In genomic region chr11:10792385-10793068, GRCh38 we compare ENCODE assay signal across 8 cellular contexts. TPM values are rescaled to one million over a fixed set of nuclear protein-coding genes. Genes with fewer than 3 reads are reported as not detected.
A peak's percentile ranks its signal among the peaks of the same experiment; 100 is the strongest.
DNase-seq lines count a peak whose midpoint lies in the region; ATAC-seq and TF ChIP-seq lines count a peak whose summit lies in the region.

No MANE protein-coding gene starts in this region.

- POLR2A ChIA-PET in activated CD4-positive, alpha-beta T cell treated with anti-CD3 and anti-CD28 coated beads, Interleukin-2, amount 10 ng/mL, durations not matched to agents 7 days and 5 days (lab: Charles Lee): interaction anchor here (0.5 to 1.4 kb wide), 5 partner anchors 9 to 134 kb away, joined by 3 to 4 read pairs (median 3); partner anchors contain the start of genes EIF4G2 and ZBED5

- H3K36me3 ChIP-seq in lower lobe of right lung: peaks cover 24% of the 10 kb centered on the region

- no peak overlapping the region for H3K27ac ChIP-seq in lower lobe of right lung

- H3K4me3 Mint-ChIP-seq in activated CD4-positive, alpha-beta T cell treated with anti-CD3 and anti-CD28 coated beads, Interleukin-2, amount 10 ng/mL, durations not matched to agents 7 days and 5 days: no peak overlapping the region

- H3K27me3 ChIP-seq in lower lobe of right lung (ENCODE audit: low read depth): no peaks in the 10 kb centered on the region

- no peaks in the 10 kb centered on the region for H3K9me3 ChIP-seq in lower lobe of right lung

- H3K36me3 Mint-ChIP-seq in activated CD4-positive, alpha-beta T cell treated with anti-CD3 and anti-CD28 coated beads, Interleukin-2, amount 10 ng/mL, durations not matched to agents 7 days and 5 days (ENCODE audit: low read depth): peaks cover 24% of the 10 kb centered on the region

- CTCF ChIA-PET in activated CD4-positive, alpha-beta T cell treated with anti-CD3 and anti-CD28 coated beads, Interleukin-2, amount 10 ng/mL, durations not matched to agents 7 days and 5 days (lab: Charles Lee): interaction anchor here (0.6 to 4.0 kb wide), 23 partner anchors 10 to 590 kb away, joined by 3 to 41 read pairs (median 4); partner anchors contain the start of genes EIF4G2 and ZBED5

- no peaks in the 10 kb centered on the region for H3K9me3 Mint-ChIP-seq in activated CD4-positive, alpha-beta T cell treated with anti-CD3 and anti-CD28 coated beads, Interleukin-2, amount 10 ng/mL, durations not matched to agents 7 days and 5 days

- H3K27ac Mint-ChIP-seq in activated CD4-positive, alpha-beta T cell treated with anti-CD3 and anti-CD28 coated beads, Interleukin-2, amount 10 ng/mL, durations not matched to agents 7 days and 5 days: no peak overlapping the region

- no peak overlapping the region for H3K4me3 ChIP-seq in lower lobe of right lung

- DNase-seq in AG20443 (ENCODE audit: low spot score) (peak; percentile 93), NCI-H526 treated with DMSO at 0.1 percent for 48 hours (lab: John Stamatoyannopoulos, UW) (peak; percentile 75), dedifferentiated amniotic fluid mesenchymal stem cell (ENCODE audit: extremely low spot score) (peak; percentile 38), lower lobe of right lung (peak; percentile 95)
- DNase-seq in activated CD4-positive, alpha-beta T cell treated with anti-CD3 and anti-CD28 coated beads, Interleukin-2, amount 10 ng/mL, durations not matched to agents 7 days and 5 days: peak; percentile 86
- peak; percentile 58 for DNase-seq in stimulated activated CD8-positive, alpha-beta memory T cell treated with anti-CD3 and anti-CD28 coated beads, Interleukin-12 subunit alpha, Interleukin-12 subunit beta, amount 100 ng/mL, for 4 hours (ENCODE audit: low read depth)

- ATAC-seq in GM18873 (IDR thresholded peaks at IDR 0.05; ENCODE audit: low FRiP score, unreplicated experiment): peak; percentile 61
- ATAC-seq in HG03159 (IDR thresholded peaks at IDR 0.05; ENCODE audit: unreplicated experiment): peak; percentile 86
- peak; percentile 95 to 96 for ATAC-seq in lower lobe of right lung

- peaks cover 20% of the 10 kb centered on the region for H3K4me1 Mint-ChIP-seq in activated CD4-positive, alpha-beta T cell treated with anti-CD3 and anti-CD28 coated beads, Interleukin-2, amount 10 ng/mL, durations not matched to agents 7 days and 5 days

- intact Hi-C loops in lower lobe of right lung (cut with DNase I): loop anchor here (5.0 kb wide), 1 partner anchor 230 kb away; no protein-coding TSS in a partner anchor

- H3K27me3 Mint-ChIP-seq in activated CD4-positive, alpha-beta T cell treated with anti-CD3 and anti-CD28 coated beads, Interleukin-2, amount 10 ng/mL, durations not matched to agents 7 days and 5 days: peaks cover 6% of the 10 kb centered on the region

- peak; percentile 96 for TF ChIP-seq CTCF in lower lobe of right lung (IDR thresholded peaks at IDR 0.05)

- H3K4me1 ChIP-seq in lower lobe of right lung: peaks cover 18% of the 10 kb centered on the region

RNA-seq across cellular contexts. Expression of gene EIF4G2, which starts 16.2 kb away (rescaled TPM):
- 100 to 1,000 TPM; 650 to 817 TPM for total RNA-seq in activated CD4-positive, alpha-beta T cell treated with anti-CD3 and anti-CD28 coated beads, Interleukin-2, amount 10 ng/mL, durations not matched to agents 7 days and 5 days
- total RNA-seq in lower lobe of right lung: 778 TPM

RNA-seq across cellular contexts. Expression of gene CTR9, which starts 41.5 kb away (rescaled TPM):
- 10 to 100 TPM; 45.3 to 47.0 TPM for total RNA-seq in activated CD4-positive, alpha-beta T cell treated with anti-CD3 and anti-CD28 coated beads, Interleukin-2, amount 10 ng/mL, durations not matched to agents 7 days and 5 days
- total RNA-seq in lower lobe of right lung: 30.2 TPM

Comparison
In these comparisons a context has a peak if more than half of its experiments do, and no peak if none do; other contexts are left out.
1. DNase-seq: peak in every context shown above with its lines; median percentile 95 in lower lobe of right lung; 93 in AG20443; 86 in activated CD4-positive, alpha-beta T cell treated with anti-CD3 and anti-CD28 coated beads, Interleukin-2, amount 10 ng/mL, durations not matched to agents 7 days and 5 days; 75 in NCI-H526 treated with DMSO at 0.1 percent for 48 hours; 58 in stimulated activated CD8-positive, alpha-beta memory T cell treated with anti-CD3 and anti-CD28 coated beads, Interleukin-12 subunit alpha, Interleukin-12 subunit beta, amount 100 ng/mL, for 4 hours; 38 in dedifferentiated amniotic fluid mesenchymal stem cell.